Comparison of ENCODE assay signal across 14 cellular contexts in genomic region chr6:168247456-168248147, GRCh38.
DNase-seq lines count a peak whose midpoint lies in the region; ATAC-seq and TF ChIP-seq lines count a peak whose summit lies in the region.
"Had no signal": no experiment of that assay in that cellular context is flagged by ENCODE, and none has a peak within 500 bp of the region (broad histone marks: within the 10 kb centered on the region; RNA-seq: fewer than 3 reads in every experiment).

No MANE protein-coding gene starts in this region.

- DNase-seq in NCI-H2171 treated with DMSO at 0.1 percent for 48 hours (lab: John Stamatoyannopoulos, UW) (peak; percentile 1), NCI-H2171 (lab: John Stamatoyannopoulos, UW) (no peak), NCI-H510A (lab: John Stamatoyannopoulos, UW) (peak; percentile 62), glutamatergic neuron (peak; percentile 48), transverse colon (peak; percentile 72), WTC11 (ENCODE audit: low spot score) (no peak), RKO (ENCODE audit: low spot score) (no peak)
- DNase-seq in stimulated activated CD4-positive, alpha-beta T cell treated with anti-CD3 and anti-CD28 coated beads, Interleukin-1b, Interleukin-23, amount 100 ng/mL, for 48 hours, result no peak
- DNase-seq: activated naive CD8-positive, alpha-beta T cell treated with anti-CD3 and anti-CD28 coated beads, Interleukin-2, amount 10 ng/mL, durations not matched to agents 7 days and 5 days; esophagus squamous epithelium; tibial artery had no signal

- H3K4me3 Mint-ChIP-seq in glutamatergic neuron (ENCODE audit: unreplicated experiment), result no peak overlapping the region
- no peak overlapping the region for H3K4me3 Mint-ChIP-seq in WTC11
- H3K4me3 Mint-ChIP-seq: activated naive CD8-positive, alpha-beta T cell treated with anti-CD3 and anti-CD28 coated beads, Interleukin-2, amount 10 ng/mL, durations not matched to agents 7 days and 5 days; memory B cell had no signal

- POLR2A ChIA-PET in WTC11 (lab: Charles Lee), result no interaction called here

- peaks cover 3% of the 10 kb centered on the region for H3K9me3 Mint-ChIP-seq in glutamatergic neuron (ENCODE audit: unreplicated experiment)
- no peaks in the 10 kb centered on the region for H3K9me3 Mint-ChIP-seq in WTC11
- H3K9me3 Mint-ChIP-seq: activated naive CD8-positive, alpha-beta T cell treated with anti-CD3 and anti-CD28 coated beads, Interleukin-2, amount 10 ng/mL, durations not matched to agents 7 days and 5 days; memory B cell had no signal

- no peaks in the 10 kb centered on the region for H3K27me3 ChIP-seq in transverse colon
- H3K27me3 ChIP-seq: tibial artery had no signal

- H3K9me3 ChIP-seq in transverse colon, result no peaks in the 10 kb centered on the region
- H3K9me3 ChIP-seq: esophagus squamous epithelium, tibial artery had no signal

- H3K27ac Mint-ChIP-seq in glutamatergic neuron (ENCODE audit: unreplicated experiment) (no peak overlapping the region), WTC11 (no peak overlapping the region)
- H3K27ac Mint-ChIP-seq: activated naive CD8-positive, alpha-beta T cell treated with anti-CD3 and anti-CD28 coated beads, Interleukin-2, amount 10 ng/mL, durations not matched to agents 7 days and 5 days; memory B cell had no signal

- peaks cover 8 to 12% (median 9%) of the 10 kb centered on the region in 4 donors for H3K4me1 ChIP-seq in transverse colon

- intact Hi-C loops in transverse colon (cut with DNase I; ENCODE audit: low total_unique reads), result no loop called here

- no peak for TF ChIP-seq CTCF in glutamatergic neuron (IDR thresholded peaks at IDR 0.05; ENCODE audit: partially characterized antibody, unreplicated experiment)
- no peak for TF ChIP-seq CTCF in transverse colon (IDR thresholded peaks at IDR 0.05)
- TF ChIP-seq CTCF in WTC11 (IDR thresholded peaks at IDR 0.05), result no peak

- H3K27me3 Mint-ChIP-seq in glutamatergic neuron (ENCODE audit: unreplicated experiment) (no peaks in the 10 kb centered on the region), WTC11 (ENCODE audit: low read depth) (no peaks in the 10 kb centered on the region; the same call in 1 of the 2 replicates)

- 21 to 25% methylated on average over 6 to 15 of the region's 16 CpGs for WGBS in transverse colon (ENCODE audit: low coverage in 1 of 2), 2 donors

- CTCF ChIA-PET in WTC11 (lab: Charles Lee), result interaction anchor here (1.4 kb wide), 1 partner anchor 53 kb away, joined by 5 read pairs; no protein-coding TSS in a partner anchor

- H3K4me3 ChIP-seq in transverse colon, result no peak overlapping the region
- H3K4me3 ChIP-seq: esophagus squamous epithelium, GM12878, tibial artery had no signal

- no peak for TF ChIP-seq POLR2A in transverse colon (IDR thresholded peaks at IDR 0.05)

- in situ Hi-C loops in transverse colon (cut with MboI; ENCODE audit: low pct_ligation_motif_present in 1 of 4, low pct_unique_long_range_greater_than_20kb in 1 of 4, low sequenced_read_pairs in 3 of 4), result no loop called here

- H3K36me3 ChIP-seq in transverse colon, result no peaks in the 10 kb centered on the region
- H3K36me3 ChIP-seq: esophagus squamous epithelium, tibial artery had no signal

- H3K36me3 Mint-ChIP-seq in glutamatergic neuron (ENCODE audit: unreplicated experiment) (peaks cover 6% of the 10 kb centered on the region), WTC11 (no peaks in the 10 kb centered on the region)
- H3K36me3 Mint-ChIP-seq: activated naive CD8-positive, alpha-beta T cell treated with anti-CD3 and anti-CD28 coated beads, Interleukin-2, amount 10 ng/mL, durations not matched to agents 7 days and 5 days; memory B cell had no signal

- H3K4me1 Mint-ChIP-seq in glutamatergic neuron (ENCODE audit: low read depth, unreplicated experiment) (peaks cover 13% of the 10 kb centered on the region), WTC11 (peaks cover 12% of the 10 kb centered on the region)
- H3K4me1 Mint-ChIP-seq: activated naive CD8-positive, alpha-beta T cell treated with anti-CD3 and anti-CD28 coated beads, Interleukin-2, amount 10 ng/mL, durations not matched to agents 7 days and 5 days; memory B cell had no signal

- H3K27ac ChIP-seq in transverse colon, result peak overlapping the region in 1 of 4 donors; percentile 38
- H3K27ac ChIP-seq: esophagus squamous epithelium, HL-60, tibial artery had no signal

- ATAC-seq in WTC11, result no peak
- ATAC-seq: GM12878 had no signal

- no peak for TF ChIP-seq EP300 in transverse colon (IDR thresholded peaks at IDR 0.05; ENCODE audit: low read depth)

TF ChIP-seq in WTC11, 78 proteins besides CTCF, POLR2A, EP300 and RAD21 (continues in another document):
- TF ChIP-seq CDX4 (CRISPR knock-in tag; IDR thresholded peaks at IDR 0.05; ENCODE audit: borderline replicate concordance) (no peak), HMGA2 (CRISPR knock-in tag; IDR thresholded peaks at IDR 0.05) (no peak), NR1H2 (CRISPR knock-in tag; IDR thresholded peaks at IDR 0.05) (no peak), ZNF219 (CRISPR knock-in tag; IDR thresholded peaks at IDR 0.05; ENCODE audit: borderline replicate concordance) (no peak), TEAD4 (CRISPR knock-in tag; IDR thresholded peaks at IDR 0.05) (no peak), JUN (CRISPR knock-in tag; IDR thresholded peaks at IDR 0.05) (no peak), MLX (CRISPR knock-in tag; IDR thresholded peaks at IDR 0.05) (no peak), ZNF396 (CRISPR knock-in tag; IDR thresholded peaks at IDR 0.05; ENCODE audit: borderline replicate concordance) (no peak), E2F4 (CRISPR knock-in tag; IDR thresholded peaks at IDR 0.05; ENCODE audit: borderline replicate concordance, low read depth) (no peak), ZNF512 (CRISPR knock-in tag; IDR thresholded peaks at IDR 0.05; ENCODE audit: borderline replicate concordance) (no peak), ZNF671 (CRISPR knock-in tag; IDR thresholded peaks at IDR 0.05) (no peak), NFYB (CRISPR knock-in tag; conservative IDR thresholded peaks at IDR 0.05; ENCODE audit: low read depth) (no peak), ATF6 (CRISPR knock-in tag; IDR thresholded peaks at IDR 0.05) (no peak), PRRX2 (CRISPR knock-in tag; IDR thresholded peaks at IDR 0.05) (no peak), NR2C2 (CRISPR knock-in tag; IDR thresholded peaks at IDR 0.05) (no peak), KAT7 (CRISPR knock-in tag; IDR thresholded peaks at IDR 0.05; ENCODE audit: borderline replicate concordance) (no peak), EMX1 (CRISPR knock-in tag; IDR thresholded peaks at IDR 0.05) (no peak), RELA (CRISPR knock-in tag; IDR thresholded peaks at IDR 0.05; ENCODE audit: borderline replicate concordance) (no peak)

Comparison
In these comparisons a context has a peak if more than half of its experiments do, and no peak if none do; other contexts are left out.
1. DNase-seq: peak in NCI-H2171 treated with DMSO at 0.1 percent for 48 hours (single experiment), NCI-H510A (single experiment), glutamatergic neuron (single experiment) and transverse colon (single experiment); none in NCI-H2171 (single experiment), WTC11 (single experiment), stimulated activated CD4-positive, alpha-beta T cell treated with anti-CD3 and anti-CD28 coated beads, Interleukin-1b, Interleukin-23, amount 100 ng/mL, for 48 hours (single experiment) and RKO (single experiment).